ENCODE assay signal across 19 cellular contexts in the genomic region with DNA sequence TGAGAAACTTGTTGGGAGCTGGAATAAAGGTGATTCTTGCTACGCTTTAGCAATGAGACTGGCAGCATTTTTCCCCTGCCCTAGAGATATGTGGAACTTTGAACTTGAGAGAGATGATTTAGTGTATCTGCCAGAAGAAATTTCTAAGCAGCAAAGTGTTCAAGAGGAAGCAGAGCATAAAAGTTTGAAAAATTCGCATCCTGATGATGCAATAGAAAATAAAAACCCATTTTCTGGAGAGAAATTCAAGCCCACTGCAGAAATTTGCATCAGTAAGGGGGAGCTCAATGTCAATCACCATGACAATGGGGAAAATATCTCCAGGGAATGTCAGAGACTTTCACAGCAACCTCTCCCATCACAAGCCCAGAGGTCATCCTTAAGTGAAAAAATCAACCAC. TPM values are rescaled to one million over a fixed set of nuclear protein-coding genes. Genes with fewer than 3 reads are reported as not detected.
DNase-seq lines count a peak whose midpoint lies in the region; ATAC-seq, FAIRE-seq and TF ChIP-seq lines count a peak whose summit lies in the region.
"Had no signal": no experiment of that assay in that cellular context is flagged by ENCODE, and none has a peak within 500 bp of the region (broad histone marks: within the 10 kb centered on the region; RNA-seq: fewer than 3 reads in every experiment).

No MANE protein-coding gene starts in this region.

- H3K27ac ChIP-seq in HepG2 (ENCODE audit: extremely low read length, insufficient read depth, low read length) (no peak overlapping the region), right lobe of liver (no peak overlapping the region), H1 (ENCODE audit: low read depth, low read length) (no peak overlapping the region)
- H3K27ac ChIP-seq: 22Rv1; A549; BLaER1 treated with 17β-estradiol and CSF1 and Interleukin-3, amounts not matched to agents 10 nM and 100 nM; C4-2B had no signal

- DNase-seq in HepG2 (ENCODE audit: low spot score), result no peak
- no peak for DNase-seq in right lobe of liver
- DNase-seq in NT2/D1 (ENCODE audit: low read depth, low spot score), result peak; percentile 72
- DNase-seq in H1 (ENCODE audit: low read depth in 1 of 2, low spot score in 2 of 2), result no peak
- no peak for DNase-seq in GM10248 (ENCODE audit: extremely low spot score)
- no peak for DNase-seq in activated T-cell treated with anti-CD3 and anti-CD28 coated beads for 4 hours
- DNase-seq: AML-193; Caco-2; Calu3; CD4-positive, alpha-beta T cell; CD8-positive, alpha-beta T cell; DMS79 treated with DMSO at 0.1 percent for 48 hours; GDM1 had no signal

- H3K4me2 ChIP-seq in HepG2 (ENCODE audit: low read depth, low read length), result no peak overlapping the region
- H3K4me2 ChIP-seq in H1 (ENCODE audit: insufficient read depth in 1 of 2, low read depth in 2 of 2, low read length in 2 of 2), result no peak overlapping the region
- H3K4me2 ChIP-seq: A549; BLaER1 treated with 17β-estradiol and CSF1 and Interleukin-3, amounts not matched to agents 10 nM and 100 nM had no signal

- H2AK5ac ChIP-seq in H1 (ENCODE audit: low read depth, low read length), result no peak overlapping the region

- no peaks in the 10 kb centered on the region for H3K36me3 ChIP-seq in HepG2 (replicated peaks in 1 of 2; ENCODE audit: control insufficient read depth in 1 of 2, insufficient read depth in 2 of 2, low read length in 2 of 2)
- H3K36me3 ChIP-seq in right lobe of liver, result no peaks in the 10 kb centered on the region
- H3K36me3 ChIP-seq in NT2/D1 (ENCODE audit: insufficient read depth, insufficient read length, low read length), result no peaks in the 10 kb centered on the region
- H3K36me3 ChIP-seq in H1 (ENCODE audit: control insufficient read depth in 2 of 4, insufficient read depth in 4 of 4, low read length in 3 of 4), result no peaks in the 10 kb centered on the region

- H3K4me1 ChIP-seq in HepG2 (ENCODE audit: insufficient read depth, low read length), result peaks cover 17% of the 10 kb centered on the region
- H3K4me1 ChIP-seq in right lobe of liver, result peaks cover 0 to 5% (median 0%) of the 10 kb centered on the region in 4 donors
- peaks cover 2% of the 10 kb centered on the region for H3K4me1 ChIP-seq in NT2/D1 (ENCODE audit: insufficient read depth, insufficient read length)
- peaks cover 0 to 8% (median 0%) of the 10 kb centered on the region in 4 experiments; a peak in 3 of 7 replicates for H3K4me1 ChIP-seq in H1 (replicated peaks in 1 of 4; ENCODE audit: control insufficient read depth in 3 of 4, insufficient read depth in 4 of 4, low read length in 3 of 4)
- H3K4me1 ChIP-seq: A549 had no signal

- 6% methylated on average over 2 of the region's 2 CpGs for WGBS in HepG2 (ENCODE audit: low lambda C conversion rate)
- WGBS in right lobe of liver (ENCODE audit: insufficient coverage, low coverage, low lambda C conversion rate, missing lambda C conversion rate), result 48% methylated on average over 2 of the region's 2 CpGs
- WGBS in H1 (ENCODE audit: extremely low coverage in 1 of 2, insufficient coverage in 1 of 2, insufficient read length in 1 of 2, insufficient replicate concordance in 2 of 2, low coverage in 1 of 2, low lambda C conversion rate in 2 of 2, missing lambda C conversion rate in 1 of 2), 2 experiments, result 87% methylated on average over 2 of the region's 2 CpGs; no CpG with 5 or more reads in 1 of the 2 experiments

- H3K9me3 ChIP-seq in HepG2 (ENCODE audit: low read length), result peaks cover 17% of the 10 kb centered on the region
- H3K9me3 ChIP-seq in right lobe of liver, result no peaks in the 10 kb centered on the region
- H3K9me3 ChIP-seq in NT2/D1 (ENCODE audit: insufficient read depth, low read length), result no peaks in the 10 kb centered on the region
- H3K9me3 ChIP-seq in H1 (ENCODE audit: insufficient read depth in 2 of 2, low read depth in 1 of 2, low read length in 1 of 2), result peaks cover 13 to 16% of the 10 kb centered on the region in 2 experiments

- intact Hi-C loops in HepG2 (cut with micrococcal nuclease; ENCODE audit: unreplicated experiment) (no loop called here), right lobe of liver (cut with DNase I) (no loop called here)

- no peak overlapping the region for H2BK5ac ChIP-seq in H1 (ENCODE audit: low read depth, low read length)

- no peak for TF ChIP-seq EP300 in HepG2 (IDR thresholded peaks at IDR 0.05; ENCODE audit: low read depth in 2 of 2, low read length in 2 of 2)
- TF ChIP-seq EP300 in HepG2 (CRISPR knock-in tag; IDR thresholded peaks at IDR 0.05; ENCODE audit: borderline replicate concordance), result no peak
- TF ChIP-seq EP300 in H1 (IDR thresholded peaks at IDR 0.05; ENCODE audit: borderline replicate concordance in 1 of 2, low read depth in 2 of 2, low read length in 2 of 2), result no peak

- no peak overlapping the region for H2BK12ac ChIP-seq in H1 (ENCODE audit: low read depth, low read length)

- H4K91ac ChIP-seq in H1 (replicated peaks; ENCODE audit: insufficient read length, low read length), result no peak overlapping the region

- TF ChIP-seq POLR2A in HepG2 (IDR thresholded peaks at IDR 0.05; ENCODE audit: insufficient read depth in 1 of 2, low read depth in 2 of 2, low read length in 2 of 2) (no peak), right lobe of liver (IDR thresholded peaks at IDR 0.05) (no peak), H1 (IDR thresholded peaks at IDR 0.05; ENCODE audit: control extremely low read depth in 1 of 2, low read depth in 2 of 2, low read length in 2 of 2) (no peak)

- H4K8ac ChIP-seq in H1 (ENCODE audit: extremely low read depth, insufficient read depth, low read length), result no peak overlapping the region

- no peak overlapping the region for H3K4ac ChIP-seq in H1 (replicated peaks; ENCODE audit: insufficient read length, low read depth, low read length)

- H2AFZ ChIP-seq in HepG2 (ENCODE audit: low read length) (no peak overlapping the region), H1 (ENCODE audit: low read length) (no peak overlapping the region)

- H3K56ac ChIP-seq in H1 (replicated peaks; ENCODE audit: insufficient read length, low read depth, low read length), result no peak overlapping the region

- TF ChIP-seq CTCF in HepG2 (CRISPR knock-in tag; IDR thresholded peaks at IDR 0.05) (no peak), right lobe of liver (IDR thresholded peaks at IDR 0.05) (no peak), H1 (IDR thresholded peaks at IDR 0.05; ENCODE audit: control extremely low read depth in 1 of 3, insufficient read depth in 1 of 3, low read depth in 1 of 3, low read length in 3 of 3) (no peak), GM10248 (IDR thresholded peaks at IDR 0.05; ENCODE audit: control extremely low read depth, extremely low read depth, low read depth, missing control alignments) (no peak)

- FAIRE-seq in HepG2 (lab: Jason Lieb, UNC) (no peak), H1 (lab: Jason Lieb, UNC) (no peak)
- FAIRE-seq: A549, D721Med, GM19239 had no signal

- BruUV-seq in HepG2 (replicated peaks; lab: Mats Ljungman, UMichigan), result no TSS peak

- H2BK15ac ChIP-seq in H1 (ENCODE audit: low read length), result no peak overlapping the region

- no peaks in the 10 kb centered on the region for H3K79me2 ChIP-seq in HepG2 (ENCODE audit: insufficient read depth, low read length)
- no peaks in the 10 kb centered on the region for H3K79me2 ChIP-seq in H1 (ENCODE audit: control insufficient read depth in 1 of 2, insufficient read depth in 2 of 2, low read length in 2 of 2)

- no peak overlapping the region for H3K14ac ChIP-seq in H1 (ENCODE audit: insufficient read length)

- no peaks in the 10 kb centered on the region for H3K79me1 ChIP-seq in H1 (ENCODE audit: low read depth, low read length)

- CTCF ChIA-PET in HepG2 (lab: Yijun Ruan, JAX; ENCODE audit: low intra/inter-chr PET ratio, low total read pairs), result interaction anchor here (1.5 kb wide), 1 partner anchor 42 kb away, joined by 4 read pairs; no protein-coding TSS in a partner anchor
- CTCF ChIA-PET in H1 (lab: Charles Lee; ENCODE audit: partially characterized antibody), result interaction anchor here (1.6 to 1.7 kb wide), 2 partner anchors 22 to 36 kb away, joined by 4 to 6 read pairs; no protein-coding TSS in a partner anchor
- CTCF ChIA-PET in GM10248 (lab: Yijun Ruan, JAX), result interaction anchor here (1.0 to 2.6 kb wide), 2 partner anchors 35 to 38 kb away, joined by 3 to 9 read pairs; no protein-coding TSS in a partner anchor

- H3K18ac ChIP-seq in H1 (ENCODE audit: extremely low read depth, low read length), result no peak overlapping the region

- H3K27me3 ChIP-seq in HepG2 (ENCODE audit: control insufficient read depth in 1 of 2, insufficient read depth in 2 of 2, low read length in 2 of 2) (peaks cover 0 to 12% of the 10 kb centered on the region in 2 experiments; a peak in 3 of 5 replicates), right lobe of liver (no peaks in the 10 kb centered on the region), NT2/D1 (ENCODE audit: insufficient read depth, insufficient read length) (peaks cover 6% of the 10 kb centered on the region), H1 (replicated peaks in 1 of 4; ENCODE audit: control insufficient read depth in 3 of 4, extremely low read depth in 1 of 4, insufficient read depth in 3 of 4, low read length in 3 of 4) (peaks cover 0 to 8% (median 0%) of the 10 kb centered on the region in 4 experiments; a peak in 3 of 7 replicates)
- H3K27me3 ChIP-seq: BLaER1 treated with 17β-estradiol and CSF1 and Interleukin-3, amounts not matched to agents 10 nM and 100 nM had no signal

- H4K5ac ChIP-seq in H1 (ENCODE audit: insufficient read length, low read depth, low read length), result no peak overlapping the region

- H3K9ac ChIP-seq in HepG2 (ENCODE audit: insufficient read depth, low read depth, low read length) (no peak overlapping the region), NT2/D1 (ENCODE audit: insufficient read length, low read depth) (no peak overlapping the region), H1 (replicated peaks in 1 of 4; ENCODE audit: extremely low read depth in 1 of 4, low read depth in 3 of 4, low read length in 3 of 4) (no peak overlapping the region)
- H3K9ac ChIP-seq: BLaER1 treated with 17β-estradiol and CSF1 and Interleukin-3, amounts not matched to agents 10 nM and 100 nM had no signal

- H3K4me3 ChIP-seq in HepG2 (replicated peaks in 1 of 3; ENCODE audit: insufficient read depth in 1 of 3, low read depth in 2 of 3, low read length in 3 of 3) (no peak overlapping the region), right lobe of liver (no peak overlapping the region), NT2/D1 (ENCODE audit: insufficient read length, low read depth) (no peak overlapping the region), H1 (ENCODE audit: extremely low read depth in 1 of 4, insufficient read depth in 2 of 4, low read depth in 3 of 4, low read length in 4 of 4) (no peak overlapping the region)
- H3K4me3 ChIP-seq: A549; BLaER1 treated with 17β-estradiol and CSF1 and Interleukin-3, amounts not matched to agents 10 nM and 100 nM had no signal

- in situ Hi-C loops in HepG2 (cut with HindIII; ENCODE audit: extremely low pct_ligation_motif_present, low pct_unique_long_range_greater_than_20kb), result no loop called here

- H4K20me1 ChIP-seq in HepG2 (ENCODE audit: insufficient read depth, low read length) (no peaks in the 10 kb centered on the region), H1 (replicated peaks in 1 of 2; ENCODE audit: control insufficient read depth in 1 of 2, insufficient read depth in 2 of 2, low read length in 2 of 2) (no peaks in the 10 kb centered on the region)
- H4K20me1 ChIP-seq: BLaER1 treated with 17β-estradiol and CSF1 and Interleukin-3, amounts not matched to agents 10 nM and 100 nM had no signal

- TF ChIP-seq RAD21 in HepG2 (CRISPR knock-in tag; IDR thresholded peaks at IDR 0.05) (no peak), H1 (IDR thresholded peaks at IDR 0.05 in 1 of 2, conservative IDR thresholded peaks at IDR 0.05 in 1 of 2; ENCODE audit: low read depth in 2 of 2, low read length in 2 of 2) (no peak)

- ATAC-seq in HepG2 (no peak), right lobe of liver (no peak)
- ATAC-seq: A549; CD8-positive, alpha-beta T cell had no signal

- no peak overlapping the region for H3K23ac ChIP-seq in H1 (ENCODE audit: insufficient read length)

- H2BK20ac ChIP-seq in H1 (ENCODE audit: low read length), result no peak overlapping the region

- no peaks in the 10 kb centered on the region; the same call in 1 of the 2 replicates for H3K23me2 ChIP-seq in H1 (ENCODE audit: low read depth, low read length)

- POLR2A ChIA-PET in HepG2 (lab: Yijun Ruan, JAX) (no interaction called here), H1 (lab: Charles Lee; ENCODE audit: partially characterized antibody) (interaction anchor here (0.8 to 1.1 kb wide), 2 partner anchors 19 to 269 kb away, joined by 3 to 4 read pairs; no protein-coding TSS in a partner anchor), GM10248 (lab: Yijun Ruan, JAX) (no interaction called here)

- no peak overlapping the region for H2BK120ac ChIP-seq in H1 (replicated peaks; ENCODE audit: low read depth, low read length)

RNA-seq across cellular contexts. Expression of gene MICA, which starts 35.3 kb away (rescaled TPM):
- total RNA-seq in HepG2 (2016; rRNA removed; fragmentation: Illumina TruSeq; extraction: Trizol) (20.5 and 38.1 TPM in 2 replicates), right lobe of liver (10 to 100 TPM in 1 of 6 experiments, 1 to 10 TPM in 5; 2.5 to 10.9 (median 6.1) TPM)
- 12.0 and 12.9 TPM in 2 replicates for total RNA-seq in HepG2 (2016; cell fraction: cytosol; rRNA removed; fragmentation: Illumina TruSeq; extraction: Trizol; ENCODE audit: low read depth)
- total RNA-seq in HepG2 (2016; cell fraction: insoluble cytoplasmic fraction; rRNA removed; fragmentation: Illumina TruSeq; extraction: Trizol), result 20.8 and 39.1 TPM in 2 replicates
- total RNA-seq in HepG2 (2016; cell fraction: membrane; rRNA removed; fragmentation: Illumina TruSeq; extraction: Trizol), result 19.5 and 19.6 TPM in 2 replicates
- total RNA-seq in HepG2 (2016; cell fraction: nucleus; rRNA removed; fragmentation: Illumina TruSeq; extraction: Trizol), result 32.4 and 40.0 TPM in 2 replicates
- polyA plus RNA-seq in HepG2 (2011; rRNA removed) (21.6 and 29.3 TPM in 2 replicates), H1 (2011; rRNA removed) (16.3 and 17.0 TPM in 2 replicates)
- 28.9 and 34.6 TPM in 2 replicates for polyA plus RNA-seq in HepG2 (2011; cell fraction: cytosol; rRNA removed)
- 28.9 and 39.2 TPM in 2 replicates for polyA plus RNA-seq in HepG2 (2011; cell fraction: nucleus; rRNA removed)
- 19.3 and 38.6 TPM in 2 replicates for polyA plus RNA-seq in HepG2 (2012)
- 9.5 TPM in 2 replicates for polyA plus RNA-seq in HepG2 (2016; cell fraction: cytosol; fragmentation: Illumina TruSeq; extraction: Trizol; ENCODE audit: low read depth)
- 17.8 and 18.4 TPM in 2 replicates for polyA plus RNA-seq in HepG2 (2016; cell fraction: insoluble cytoplasmic fraction; fragmentation: Illumina TruSeq; extraction: Trizol; ENCODE audit: low read depth)
- polyA plus RNA-seq in HepG2 (2016; cell fraction: membrane; fragmentation: Illumina TruSeq; extraction: Trizol; ENCODE audit: low read depth), result 13.7 and 14.7 TPM in 2 replicates
- 58.2 and 58.4 TPM in 2 replicates for polyA plus RNA-seq in HepG2 (2016; cell fraction: nucleus; fragmentation: Illumina TruSeq; extraction: Trizol; ENCODE audit: insufficient read depth, low read depth)
- polyA minus RNA-seq in HepG2 (2011; rRNA and poly(A)+ RNA removed; ENCODE audit: low replicate concordance), result 22.9 and 58.3 TPM in 2 replicates
- polyA minus RNA-seq in HepG2 (2011; cell fraction: cytosol; rRNA and poly(A)+ RNA removed), result 11.5 and 17.3 TPM in 2 replicates
- polyA minus RNA-seq in HepG2 (2011; cell fraction: nucleus; rRNA and poly(A)+ RNA removed), result 10.6 and 18.5 TPM in 2 replicates
- 11.3 and 12.5 TPM in 2 replicates for total RNA-seq in H1 (2021; fragmentation: NEBNext Ultra II Directional; extraction: Animal tissue kit (Norgen Biotek cat#: 25700))
- 17.9 TPM for polyA plus RNA-seq in H1 (2011; cell fraction: cytosol; rRNA removed)
- 32.5 TPM for polyA plus RNA-seq in H1 (2011; cell fraction: nucleus; rRNA removed)
- 15.7 to 19.2 TPM (median 17.3 TPM) in 4 replicates for polyA plus RNA-seq in H1 (2012, experiment 1 of 2)
- polyA plus RNA-seq in H1 (2012, experiment 2 of 2), result 15.6 TPM
- polyA plus RNA-seq in H1 (2013, experiment 1 of 2), result 20.9 TPM
- polyA plus RNA-seq in H1 (2013, experiment 2 of 2), result 23.1 TPM
- 19.7 and 23.1 TPM in 2 replicates for polyA minus RNA-seq in H1 (2011; rRNA and poly(A)+ RNA removed)
- polyA minus RNA-seq in H1 (2011; cell fraction: cytosol; rRNA and poly(A)+ RNA removed), result 12.0 TPM
- 18.4 TPM for polyA minus RNA-seq in H1 (2011; cell fraction: nucleus; rRNA and poly(A)+ RNA removed)

RNA-seq across cellular contexts. Expression of gene MICB, which starts 59.3 kb away (rescaled TPM):
- total RNA-seq in HepG2 (2016; rRNA removed; fragmentation: Illumina TruSeq; extraction: Trizol), result 9.0 and 12.5 TPM in 2 replicates
- 2.6 and 3.2 TPM in 2 replicates for total RNA-seq in HepG2 (2016; cell fraction: cytosol; rRNA removed; fragmentation: Illumina TruSeq; extraction: Trizol; ENCODE audit: low read depth)
- total RNA-seq in HepG2 (2016; cell fraction: insoluble cytoplasmic fraction; rRNA removed; fragmentation: Illumina TruSeq; extraction: Trizol), result 9.5 and 13.1 TPM in 2 replicates
- 6.9 TPM in 2 replicates for total RNA-seq in HepG2 (2016; cell fraction: membrane; rRNA removed; fragmentation: Illumina TruSeq; extraction: Trizol)
- total RNA-seq in HepG2 (2016; cell fraction: nucleus; rRNA removed; fragmentation: Illumina TruSeq; extraction: Trizol), result 11.1 and 13.6 TPM in 2 replicates
- polyA plus RNA-seq in HepG2 (2011; rRNA removed), result 12.8 and 15.4 TPM in 2 replicates
- 12.4 and 15.7 TPM in 2 replicates for polyA plus RNA-seq in HepG2 (2011; cell fraction: cytosol; rRNA removed)
- 5.2 and 6.2 TPM in 2 replicates for polyA plus RNA-seq in HepG2 (2011; cell fraction: nucleus; rRNA removed)
- polyA plus RNA-seq in HepG2 (2012), result 7.7 and 11.6 TPM in 2 replicates
- polyA plus RNA-seq in HepG2 (2016; cell fraction: cytosol; fragmentation: Illumina TruSeq; extraction: Trizol; ENCODE audit: low read depth), result 2.0 and 2.2 TPM in 2 replicates
- polyA plus RNA-seq in HepG2 (2016; cell fraction: insoluble cytoplasmic fraction; fragmentation: Illumina TruSeq; extraction: Trizol; ENCODE audit: low read depth), result 9.0 and 9.7 TPM in 2 replicates
- polyA plus RNA-seq in HepG2 (2016; cell fraction: membrane; fragmentation: Illumina TruSeq; extraction: Trizol; ENCODE audit: low read depth), result 4.3 and 4.8 TPM in 2 replicates
- 18.1 and 19.7 TPM in 2 replicates for polyA plus RNA-seq in HepG2 (2016; cell fraction: nucleus; fragmentation: Illumina TruSeq; extraction: Trizol; ENCODE audit: insufficient read depth, low read depth)
- polyA minus RNA-seq in HepG2 (2011; rRNA and poly(A)+ RNA removed; ENCODE audit: low replicate concordance), result 21.6 and 48.3 TPM in 2 replicates
- polyA minus RNA-seq in HepG2 (2011; cell fraction: cytosol; rRNA and poly(A)+ RNA removed), result 9.7 and 10.3 TPM in 2 replicates
- polyA minus RNA-seq in HepG2 (2011; cell fraction: nucleus; rRNA and poly(A)+ RNA removed), result 4.5 and 4.6 TPM in 2 replicates
- total RNA-seq in right lobe of liver, result 1 to 10 TPM in 4 of 6 experiments, under 1 TPM in 2; 0.48 to 2.0 (median 1.2) TPM
- 15.4 and 16.2 TPM in 2 replicates for total RNA-seq in H1 (2021; fragmentation: NEBNext Ultra II Directional; extraction: Animal tissue kit (Norgen Biotek cat#: 25700))
- 19.7 and 25.3 TPM in 2 replicates for polyA plus RNA-seq in H1 (2011; rRNA removed)
- polyA plus RNA-seq in H1 (2011; cell fraction: cytosol; rRNA removed), result 20.3 TPM
- 25.2 TPM for polyA plus RNA-seq in H1 (2011; cell fraction: nucleus; rRNA removed)
- 16.5 to 17.6 TPM (median 17.0 TPM) in 4 replicates for polyA plus RNA-seq in H1 (2012, experiment 1 of 2)
- 19.7 TPM for polyA plus RNA-seq in H1 (2012, experiment 2 of 2)
- 24.5 TPM for polyA plus RNA-seq in H1 (2013, experiment 1 of 2)
- polyA plus RNA-seq in H1 (2013, experiment 2 of 2), result 26.7 TPM
- 32.5 and 36.6 TPM in 2 replicates for polyA minus RNA-seq in H1 (2011; rRNA and poly(A)+ RNA removed)
- polyA minus RNA-seq in H1 (2011; cell fraction: cytosol; rRNA and poly(A)+ RNA removed), result 16.9 TPM
- polyA minus RNA-seq in H1 (2011; cell fraction: nucleus; rRNA and poly(A)+ RNA removed), result 16.0 TPM

Comparison
In these comparisons a context has a peak if more than half of its experiments do, and no peak if none do; other contexts are left out.
1. Of the 41 proteins assayed by ChIP-seq in both HepG2 and H1: peak only in HepG2: none; only in H1: none; in both: CEBPB; in neither: 40.